Comparison of ENCODE assay signal across 14 cellular contexts in genomic region chr4:73608677-73609594, GRCh38. TPM values are rescaled to one million over a fixed set of nuclear protein-coding genes. Genes with fewer than 3 reads are reported as not detected.
DNase-seq lines count a peak whose midpoint lies in the region; ATAC-seq, FAIRE-seq and TF ChIP-seq lines count a peak whose summit lies in the region.
"Had no signal": no experiment of that assay in that cellular context is flagged by ENCODE, and none has a peak within 500 bp of the region (broad histone marks: within the 10 kb centered on the region; RNA-seq: fewer than 3 reads in every experiment).

No MANE protein-coding gene starts in this region.

- TF ChIP-seq POLR2A in Peyer's patch (IDR thresholded peaks at IDR 0.05) = no peak

- peak; percentile 57 for DNase-seq in DMS153 (lab: John Stamatoyannopoulos, UW)
- no peak for DNase-seq in Peyer's patch
- DNase-seq in kidney = no peak
- DNase-seq in stimulated activated CD4-positive, alpha-beta T cell treated with anti-CD3 and anti-CD28 coated beads, Interleukin-12 subunit alpha, Interleukin-12 subunit beta, amount 100 ng/mL, for 4 hours = no peak
- DNase-seq in activated CD4-positive, alpha-beta T cell treated with anti-CD3 and anti-CD28 coated beads, Interleukin-2, amount 50 U/mL, for 4 hours = no peak
- DNase-seq in G401 (ENCODE audit: low spot score) = no peak
- no peak for DNase-seq in GM10266 (ENCODE audit: extremely low spot score)
- DNase-seq: activated T-cell treated with anti-CD3 and anti-CD28 coated beads, Interleukin-2, amount 50 U/mL, for 4 hours; erythroblast; nephron progenitor cell had no signal

- no peaks in the 10 kb centered on the region for H3K9me3 ChIP-seq in Peyer's patch
- H3K9me3 ChIP-seq in kidney (ENCODE audit: control insufficient read depth in 1 of 2, low read length in 2 of 2) = no peaks in the 10 kb centered on the region
- H3K9me3 ChIP-seq: BLaER1 had no signal

- H3K4me1 ChIP-seq in Peyer's patch (peaks cover 0 to 46% (median 10%) of the 10 kb centered on the region in 4 donors), kidney (ENCODE audit: control insufficient read depth in 1 of 2, insufficient read depth in 1 of 2, low read depth in 1 of 2, low read length in 2 of 2) (peaks cover 7 to 34% of the 10 kb centered on the region in 2 donors)

- H3K36me3 ChIP-seq in Peyer's patch = no peaks in the 10 kb centered on the region
- H3K36me3 ChIP-seq in kidney (ENCODE audit: control insufficient read depth in 1 of 2, insufficient read depth in 2 of 2, low read length in 2 of 2) = peaks cover 0 to 3% of the 10 kb centered on the region in 2 donors
- H3K36me3 ChIP-seq: BLaER1 had no signal

- ATAC-seq in HG03196 (IDR thresholded peaks at IDR 0.05; ENCODE audit: unreplicated experiment) = peak; percentile 26
- ATAC-seq: activated T-cell treated with anti-CD3 and anti-CD28 coated beads, Interleukin-2, amount 50 U/mL, for 4 hours had no signal

- peak; percentile 47 for FAIRE-seq in kidney (lab: Jason Lieb, UNC)

- intact Hi-C loops in kidney (cut with DNase I) = no loop called here

- peak overlapping the region in 1 of 2 donors; percentile 20 for H3K9ac ChIP-seq in kidney (ENCODE audit: low read length in 2 of 2)
- H3K9ac ChIP-seq: BLaER1 had no signal

- H3K27ac ChIP-seq in Peyer's patch (peak overlapping the region; percentile 39 to 79 (median 63)), kidney (ENCODE audit: low read depth in 2 of 2, low read length in 2 of 2) (peak overlapping the region; percentile 25 to 72)
- H3K27ac ChIP-seq: BLaER1, HL-60 had no signal

- H3K4me3 ChIP-seq in Peyer's patch (no peak overlapping the region), kidney (ENCODE audit: low read length in 2 of 2) (no peak overlapping the region)
- H3K4me3 ChIP-seq: BLaER1 had no signal

- TF ChIP-seq CTCF in Peyer's patch (IDR thresholded peaks at IDR 0.05) = no peak
- no peak for TF ChIP-seq CTCF in kidney (IDR thresholded peaks at IDR 0.05; ENCODE audit: borderline replicate concordance, extremely low read depth, insufficient read depth)
- TF ChIP-seq CTCF in GM10266 (IDR thresholded peaks at IDR 0.05; ENCODE audit: control insufficient read depth, insufficient read depth, low read depth, missing control alignments) = no peak

- no peaks in the 10 kb centered on the region for H3K27me3 ChIP-seq in Peyer's patch
- H3K27me3 ChIP-seq: BLaER1 had no signal

- in situ Hi-C loops in G401 (cut with HindIII; ENCODE audit: low sequenced_read_pairs) = no loop called here

RNA-seq across cellular contexts. Expression of gene RASSF6, which starts 11.3 kb away (rescaled TPM):
- total RNA-seq in Peyer's patch (10 to 100 TPM; 37.3 to 48.7 (median 41.6) TPM), kidney (8.8 TPM)
- polyA plus RNA-seq in kidney (ENCODE audit: insufficient read depth, low read depth, low replicate concordance) = 4.7 TPM
- total RNA-seq in G401 (2014; rRNA removed; shearing (Covaris generic)) = not detected in 2 replicates
- total RNA-seq: activated T-cell treated with anti-CD3 and anti-CD28 coated beads, Interleukin-2, amount 50 U/mL, for 4 hours; SK-MEL-5 had no signal
